Comparison of ENCODE assay signal across 1 cellular context in the genomic region with DNA sequence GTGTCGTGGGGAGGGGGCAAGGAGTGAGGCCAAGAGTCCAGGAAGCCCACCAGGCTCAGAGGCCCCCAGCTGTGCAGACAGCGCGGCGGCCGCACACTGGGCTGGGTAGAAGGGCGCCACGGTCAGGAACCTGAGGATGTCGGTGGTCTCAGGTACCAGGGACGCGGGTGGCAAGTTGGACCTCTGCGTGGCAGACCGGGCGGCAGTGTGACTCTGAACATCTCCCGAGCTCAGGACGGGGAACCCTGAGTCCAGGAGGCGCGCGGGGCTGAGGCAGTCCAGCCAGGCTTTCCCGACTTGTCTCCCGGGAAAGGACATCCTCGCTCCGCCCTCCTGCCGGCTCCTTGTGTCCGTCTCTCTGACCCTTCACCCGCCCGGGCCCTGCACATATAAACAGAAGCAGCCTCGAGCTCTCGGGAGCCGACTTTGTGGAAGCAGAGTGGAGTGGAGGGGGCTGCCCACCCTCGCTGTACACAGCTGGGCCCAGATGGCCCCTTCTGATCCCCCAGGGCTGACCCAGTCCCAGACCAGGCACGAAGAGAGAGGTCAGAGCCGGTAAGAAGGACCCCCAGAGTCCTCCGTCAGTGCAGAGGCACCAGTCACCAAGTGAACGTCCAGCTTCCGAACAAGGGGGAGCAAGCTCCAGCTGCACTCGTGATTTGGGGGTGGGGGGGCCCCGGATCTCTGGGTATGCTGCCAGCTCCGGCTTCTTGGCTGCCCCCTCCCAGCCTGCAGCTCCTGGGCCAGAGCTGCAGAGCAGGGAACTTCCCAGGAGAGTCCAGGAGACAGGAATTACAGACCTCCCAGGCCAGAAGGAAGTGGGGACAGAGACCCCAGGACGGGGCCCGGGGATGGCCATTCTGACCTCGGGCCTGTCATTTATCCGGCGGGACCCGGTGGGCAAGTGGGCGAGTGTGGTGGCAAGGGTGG.
TF ChIP-seq lines count a peak whose summit lies in the region.

No MANE protein-coding gene starts in this region.

TF ChIP-seq in IMR-90, 13 proteins besides CTCF, POLR2A, EP300 and RAD21:
- TF ChIP-seq RCOR1 (IDR thresholded peaks at IDR 0.05; ENCODE audit: insufficient replicate concordance, low read length) (no peak), NFE2L2 (IDR thresholded peaks at IDR 0.05; ENCODE audit: low read depth, low read length) (no peak), RFX5 (IDR thresholded peaks at IDR 0.05; ENCODE audit: low read depth, low read length) (no peak), CHD1 (IDR thresholded peaks at IDR 0.05; ENCODE audit: low read depth, low read length) (no peak), SMC3 (IDR thresholded peaks at IDR 0.05; ENCODE audit: low read depth, low read length) (no peak)
- TF ChIP-seq, protein P1, sequence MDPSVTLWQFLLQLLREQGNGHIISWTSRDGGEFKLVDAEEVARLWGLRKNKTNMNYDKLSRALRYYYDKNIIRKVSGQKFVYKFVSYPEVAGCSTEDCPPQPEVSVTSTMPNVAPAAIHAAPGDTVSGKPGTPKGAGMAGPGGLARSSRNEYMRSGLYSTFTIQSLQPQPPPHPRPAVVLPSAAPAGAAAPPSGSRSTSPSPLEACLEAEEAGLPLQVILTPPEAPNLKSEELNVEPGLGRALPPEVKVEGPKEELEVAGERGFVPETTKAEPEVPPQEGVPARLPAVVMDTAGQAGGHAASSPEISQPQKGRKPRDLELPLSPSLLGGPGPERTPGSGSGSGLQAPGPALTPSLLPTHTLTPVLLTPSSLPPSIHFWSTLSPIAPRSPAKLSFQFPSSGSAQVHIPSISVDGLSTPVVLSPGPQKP (IDR thresholded peaks at IDR 0.05; ENCODE audit: borderline replicate concordance, low read depth, low read length): no peak
